ENCODE assay signal across 8 cellular contexts in genomic region chr11:75400110-75400865, GRCh38. TPM values are rescaled to one million over a fixed set of nuclear protein-coding genes. Genes with fewer than 3 reads are reported as not detected.
DNase-seq lines count a peak whose midpoint lies in the region; ATAC-seq and TF ChIP-seq lines count a peak whose summit lies in the region.

No MANE protein-coding gene starts in this region.

- H3K27ac ChIP-seq in SK-N-MC: peak overlapping the region; percentile 93
- H3K27ac ChIP-seq in naive thymus-derived CD4-positive, alpha-beta T cell (ENCODE audit: low read depth, low read length): peak overlapping the region; percentile 86

- H3K27me3 ChIP-seq in naive thymus-derived CD4-positive, alpha-beta T cell (ENCODE audit: control insufficient read depth in 2 of 2, insufficient read depth in 2 of 2, low read length in 2 of 2): no peaks in the 10 kb centered on the region

- no peaks in the 10 kb centered on the region for H3K9me3 Mint-ChIP-seq in naive thymus-derived CD4-positive, alpha-beta T cell

- H3K36me3 ChIP-seq in SK-N-MC (ENCODE audit: insufficient read depth, low read length): peaks cover 56% of the 10 kb centered on the region
- H3K36me3 ChIP-seq in naive thymus-derived CD4-positive, alpha-beta T cell (ENCODE audit: control insufficient read depth in 2 of 3, insufficient read depth in 3 of 3, low read length in 3 of 3): peaks cover 10 to 44% (median 30%) of the 10 kb centered on the region in 3 experiments

- H3K4me1 ChIP-seq in naive thymus-derived CD4-positive, alpha-beta T cell (ENCODE audit: control insufficient read depth in 2 of 2, insufficient read depth in 2 of 2, low read length in 2 of 2): peaks cover 16 to 17% of the 10 kb centered on the region in 2 donors

- H3K4me3 ChIP-seq in HFF-Myc (replicated peaks; ENCODE audit: low read depth, low read length) (peak overlapping the region; percentile 96), SK-N-MC (peak overlapping the region; percentile 91), epithelial cell of esophagus (ENCODE audit: low read length) (peak overlapping the region; percentile 95)
- peak overlapping the region; percentile 80 for H3K4me3 ChIP-seq in naive thymus-derived CD4-positive, alpha-beta T cell (ENCODE audit: low read length)

- peak overlapping the region; percentile 87 to 99 (median 94) for H3K4me3 Mint-ChIP-seq in naive thymus-derived CD4-positive, alpha-beta T cell

- DNase-seq in HFF-Myc (ENCODE audit: extremely low read depth, low read depth): no peak
- no peak for DNase-seq in SK-N-MC (ENCODE audit: low read depth, low spot score)
- peak; percentile 24 for DNase-seq in epithelial cell of esophagus (ENCODE audit: low read depth)
- peak in 7 of 9 donors; percentile 18 to 44 (median 35) for DNase-seq in naive thymus-derived CD4-positive, alpha-beta T cell
- DNase-seq in SK-N-DZ (ENCODE audit: low spot score): no peak
- DNase-seq in activated CD4-positive, alpha-beta T cell treated with anti-CD3 and anti-CD28 coated beads for 4 hours: no peak

- peaks cover 0 to 40% (median 20%) of the 10 kb centered on the region in 5 donors for H3K36me3 Mint-ChIP-seq in naive thymus-derived CD4-positive, alpha-beta T cell

- POLR2A ChIA-PET in naive thymus-derived CD4-positive, alpha-beta T cell (lab: Charles Lee): interaction anchor here (0.8 to 2.6 kb wide), 10 partner anchors 8 to 138 kb away, joined by 3 to 22 read pairs (median 4); no protein-coding TSS in a partner anchor

- peak overlapping the region; percentile 96 for H3K9ac ChIP-seq in SK-N-MC (ENCODE audit: insufficient read length)

- peak; percentile 24 for ATAC-seq in naive thymus-derived CD4-positive, alpha-beta T cell
- ATAC-seq in GM18909 (IDR thresholded peaks at IDR 0.05; ENCODE audit: poor library complexity, unreplicated experiment): no peak
- ATAC-seq in HG03159 (IDR thresholded peaks at IDR 0.05; ENCODE audit: unreplicated experiment): no peak

- CTCF ChIA-PET in naive thymus-derived CD4-positive, alpha-beta T cell (lab: Charles Lee): interaction anchor here (0.5 to 1.1 kb wide), 7 partner anchors 16 to 257 kb away, joined by 3 to 4 read pairs (median 3); no protein-coding TSS in a partner anchor

- no peaks in the 10 kb centered on the region for H3K9me3 ChIP-seq in SK-N-MC (ENCODE audit: low read depth, low read length)
- H3K9me3 ChIP-seq in naive thymus-derived CD4-positive, alpha-beta T cell (ENCODE audit: control insufficient read depth in 2 of 3, low read length in 3 of 3): no peaks in the 10 kb centered on the region

- TF ChIP-seq CTCF in HFF-Myc (IDR thresholded peaks at IDR 0.05; ENCODE audit: low read depth, low read length, missing control alignments) (no peak), epithelial cell of esophagus (IDR thresholded peaks at IDR 0.05; ENCODE audit: insufficient read depth, low read depth, low read length, missing control alignments) (no peak)

- intact Hi-C loops in naive thymus-derived CD4-positive, alpha-beta T cell (cut with micrococcal nuclease): no loop called here

- peaks cover 20 to 58% (median 49%) of the 10 kb centered on the region in 7 donors for H3K4me1 Mint-ChIP-seq in naive thymus-derived CD4-positive, alpha-beta T cell

- H3K27me3 Mint-ChIP-seq in naive thymus-derived CD4-positive, alpha-beta T cell: peaks cover 0 to 9% (median 0%) of the 10 kb centered on the region in 5 donors

- H3K27ac Mint-ChIP-seq in naive thymus-derived CD4-positive, alpha-beta T cell: peak overlapping the region; percentile 94 to 99 (median 96)

RNA-seq across cellular contexts. Expression of gene RPS3, which starts 1.0 kb away (rescaled TPM):
- 1,000 to 10,000 TPM; 3,135 to 5,501 (median 5,089) TPM for total RNA-seq in naive thymus-derived CD4-positive, alpha-beta T cell
- 1,000 to 10,000 TPM; 6,041 to 7,167 TPM for polyA plus RNA-seq in naive thymus-derived CD4-positive, alpha-beta T cell
- 3,197 and 3,352 TPM in 2 replicates for polyA plus RNA-seq in SK-N-DZ (2014; cell fraction: cytosol; rRNA removed)
- 1,069 and 1,858 TPM in 2 replicates for polyA plus RNA-seq in SK-N-DZ (2014; cell fraction: nucleus; rRNA removed)

RNA-seq across cellular contexts. Expression of gene KLHL35, which starts 32.7 kb away (rescaled TPM):
- 1 to 10 TPM in 3 of 5 experiments, under 1 TPM in 2; 0.60 to 1.4 (median 1.1) TPM for total RNA-seq in naive thymus-derived CD4-positive, alpha-beta T cell
- under 1 TPM; 0.57 to 0.60 TPM for polyA plus RNA-seq in naive thymus-derived CD4-positive, alpha-beta T cell
- 4.6 and 5.5 TPM in 2 replicates for polyA plus RNA-seq in SK-N-DZ (2014; cell fraction: cytosol; rRNA removed)
- 5.4 and 10.8 TPM in 2 replicates for polyA plus RNA-seq in SK-N-DZ (2014; cell fraction: nucleus; rRNA removed)

RNA-seq across cellular contexts. Expression of gene ARRB1, which starts 48.8 kb away (rescaled TPM):
- 100 to 1,000 TPM in 1 of 5 experiments, 10 to 100 TPM in 4; 47.8 to 104 (median 63.9) TPM for total RNA-seq in naive thymus-derived CD4-positive, alpha-beta T cell
- polyA plus RNA-seq in naive thymus-derived CD4-positive, alpha-beta T cell: 1 to 10 TPM; 7.5 to 9.0 TPM
- polyA plus RNA-seq in SK-N-DZ (2014; cell fraction: cytosol; rRNA removed): 17.8 and 29.7 TPM in 2 replicates
- polyA plus RNA-seq in SK-N-DZ (2014; cell fraction: nucleus; rRNA removed): 11.8 and 30.2 TPM in 2 replicates

Comparison
In these comparisons a context has a peak if more than half of its experiments do, and no peak if none do; other contexts are left out.
1. DNase-seq: peak in epithelial cell of esophagus (single experiment) and naive thymus-derived CD4-positive, alpha-beta T cell (7 of 9); none in HFF-Myc (single experiment), SK-N-MC (single experiment), SK-N-DZ (single experiment) and activated CD4-positive, alpha-beta T cell treated with anti-CD3 and anti-CD28 coated beads for 4 hours (0 of 2).
2. Peak in every context shown above with its lines, with median percentiles within 50 percentile points of each other: H3K4me3 ChIP-seq.